ENCODE assay signal across 8 cellular contexts in genomic region chr3:32577621-32578556, GRCh38. TPM values are rescaled to one million over a fixed set of nuclear protein-coding genes. Genes with fewer than 3 reads are reported as not detected.
DNase-seq lines count a peak whose midpoint lies in the region; ATAC-seq and TF ChIP-seq lines count a peak whose summit lies in the region.

No MANE protein-coding gene starts in this region.

- peak; percentile 28 for DNase-seq in AG09309 (ENCODE audit: low read depth)
- peak; percentile 89 for DNase-seq in SIG-M5 (lab: John Stamatoyannopoulos, UW)
- DNase-seq in fibroblast of villous mesenchyme (ENCODE audit: low read depth) = peak; percentile 59
- no peak for DNase-seq in HuH-7 (ENCODE audit: low spot score)
- DNase-seq in NCI-H345 (lab: John Stamatoyannopoulos, UW) = no peak

- peaks cover 12% of the 10 kb centered on the region for H3K4me1 Mint-ChIP-seq in stimulated activated naive CD8-positive, alpha-beta T cell treated with anti-CD3 and anti-CD28 coated beads, Interleukin-15, Interleukin-2, amounts not matched to agents 100 ng/mL and 50 ng/mL, for 24 hours (ENCODE audit: low read depth)

- peak overlapping the region; percentile 91 for H3K27ac Mint-ChIP-seq in stimulated activated naive CD8-positive, alpha-beta T cell treated with anti-CD3 and anti-CD28 coated beads, Interleukin-15, Interleukin-2, amounts not matched to agents 100 ng/mL and 50 ng/mL, for 24 hours

- no peaks in the 10 kb centered on the region for H3K9me3 Mint-ChIP-seq in stimulated activated naive CD8-positive, alpha-beta T cell treated with anti-CD3 and anti-CD28 coated beads, Interleukin-15, Interleukin-2, amounts not matched to agents 100 ng/mL and 50 ng/mL, for 24 hours

- ATAC-seq in GM18519 (IDR thresholded peaks at IDR 0.05; ENCODE audit: low FRiP score, unreplicated experiment) (peak; percentile 77), HG02973 (IDR thresholded peaks at IDR 0.05; ENCODE audit: unreplicated experiment) (peak; percentile 96)

- no peaks in the 10 kb centered on the region for H3K36me3 Mint-ChIP-seq in stimulated activated naive CD8-positive, alpha-beta T cell treated with anti-CD3 and anti-CD28 coated beads, Interleukin-15, Interleukin-2, amounts not matched to agents 100 ng/mL and 50 ng/mL, for 24 hours (ENCODE audit: low read depth)

- H3K4me3 ChIP-seq in AG09309 (ENCODE audit: control insufficient read depth, low read depth, low read length) = peak overlapping the region; percentile 25
- peak overlapping the region; percentile 39 for H3K4me3 ChIP-seq in fibroblast of villous mesenchyme (ENCODE audit: low read depth, low read length)

- peak overlapping the region; percentile 62 for H3K4me3 Mint-ChIP-seq in stimulated activated naive CD8-positive, alpha-beta T cell treated with anti-CD3 and anti-CD28 coated beads, Interleukin-15, Interleukin-2, amounts not matched to agents 100 ng/mL and 50 ng/mL, for 24 hours

- H3K27me3 Mint-ChIP-seq in stimulated activated naive CD8-positive, alpha-beta T cell treated with anti-CD3 and anti-CD28 coated beads, Interleukin-15, Interleukin-2, amounts not matched to agents 100 ng/mL and 50 ng/mL, for 24 hours = no peaks in the 10 kb centered on the region

- no peak for TF ChIP-seq CTCF in AG09309 (IDR thresholded peaks at IDR 0.05; ENCODE audit: control insufficient read depth, insufficient read depth, low read depth, low read length, missing control alignments)
- TF ChIP-seq CTCF in fibroblast of villous mesenchyme (IDR thresholded peaks at IDR 0.05; ENCODE audit: insufficient read depth, low read depth, low read length) = no peak

RNA-seq across cellular contexts. Expression of gene DYNC1LI1, which starts 7.2 kb away (rescaled TPM):
- 32.2 and 50.1 TPM in 2 replicates for total RNA-seq in fibroblast of villous mesenchyme

Comparison
In these comparisons a context has a peak if more than half of its experiments do, and no peak if none do; other contexts are left out.
1. DNase-seq: peak in AG09309 (single experiment), SIG-M5 (single experiment) and fibroblast of villous mesenchyme (single experiment); none in HuH-7 (single experiment) and NCI-H345 (single experiment).